14 cellular contexts compared by ENCODE assay signal in the genomic region with DNA sequence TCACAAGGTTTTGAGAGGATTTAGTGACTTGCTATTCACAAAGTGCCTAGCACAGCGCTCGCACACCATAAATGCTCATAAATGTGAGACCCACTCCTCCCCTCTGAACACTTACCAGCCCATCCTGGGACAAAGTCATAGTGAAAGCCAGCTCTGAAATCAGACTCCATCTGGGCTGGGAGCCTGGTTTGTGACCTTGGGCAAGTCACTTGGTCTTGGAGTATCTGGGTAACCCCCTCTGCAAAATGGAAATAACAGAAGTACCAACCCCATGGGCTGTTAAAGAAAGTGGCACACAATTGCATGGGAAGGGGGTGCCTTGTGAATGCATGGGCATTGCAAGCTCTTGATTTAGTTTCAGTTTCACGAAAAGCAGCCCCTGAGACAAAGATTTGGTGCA.
A peak's percentile ranks its signal among the peaks of the same experiment; 100 is the strongest.
DNase-seq lines count a peak whose midpoint lies in the region; ATAC-seq and TF ChIP-seq lines count a peak whose summit lies in the region.
"Had no signal": no experiment of that assay in that cellular context is flagged by ENCODE, and none has a peak within 500 bp of the region (broad histone marks: within the 10 kb centered on the region; RNA-seq: fewer than 3 reads in every experiment).

No MANE protein-coding gene starts in this region.

- no CpG with 5 or more reads among the region's 3 CpGs for WGBS in mesendoderm (ENCODE audit: extremely low coverage, insufficient coverage, low lambda C conversion rate)

- peaks cover 8% of the 10 kb centered on the region for H3K4me1 Mint-ChIP-seq in neural crest cell
- peaks cover 3% of the 10 kb centered on the region for H3K4me1 Mint-ChIP-seq in activated CD4-positive, alpha-beta T cell treated with anti-CD3 and anti-CD28 coated beads, Interleukin-2, amount 10 ng/mL, durations not matched to agents 24 days and 14 days
- H3K4me1 Mint-ChIP-seq: IgD-negative memory B cell had no signal

- H3K4me3 ChIP-seq in GM12865 (ENCODE audit: low read depth, low read length) (no peak overlapping the region), coronary artery (no peak overlapping the region), mesendoderm (ENCODE audit: low read length) (no peak overlapping the region)
- H3K4me3 ChIP-seq: A549 had no signal

- no peaks in the 10 kb centered on the region for H3K4me1 ChIP-seq in mesendoderm (ENCODE audit: control insufficient read depth, low read depth, low read length)
- H3K4me1 ChIP-seq: A549, BE2C had no signal

- no peaks in the 10 kb centered on the region for H3K27me3 ChIP-seq in mesendoderm (ENCODE audit: insufficient read depth, low read length, poor library complexity)
- H3K27me3 ChIP-seq: BE2C had no signal

- H2BK15ac ChIP-seq in mesendoderm (replicated peaks; ENCODE audit: low read depth): no peak overlapping the region

- no peak overlapping the region for H3K23ac ChIP-seq in mesendoderm (ENCODE audit: low read length)

- H3K27ac Mint-ChIP-seq in neural crest cell (ENCODE audit: unreplicated experiment): peak overlapping the region; percentile 76
- H3K27ac Mint-ChIP-seq in activated CD4-positive, alpha-beta T cell treated with anti-CD3 and anti-CD28 coated beads, Interleukin-2, amount 10 ng/mL, durations not matched to agents 24 days and 14 days: no peak overlapping the region
- H3K27ac Mint-ChIP-seq: H9, IgD-negative memory B cell had no signal

- no peak for ATAC-seq in activated CD4-positive, CD25-positive, alpha-beta regulatory T cell treated with anti-CD3 and anti-CD28 coated beads, Interleukin-2, amount 50 U/mL, for 24 hours
- ATAC-seq: A549 had no signal

- no peak overlapping the region for H2AK5ac ChIP-seq in mesendoderm (ENCODE audit: low read length)

- peaks cover 9% of the 10 kb centered on the region for H3K27me3 Mint-ChIP-seq in neural crest cell (ENCODE audit: low read depth)
- peaks cover 11% of the 10 kb centered on the region for H3K27me3 Mint-ChIP-seq in activated CD4-positive, alpha-beta T cell treated with anti-CD3 and anti-CD28 coated beads, Interleukin-2, amount 10 ng/mL, durations not matched to agents 24 days and 14 days

- H3K79me1 ChIP-seq in mesendoderm (ENCODE audit: low read length): no peaks in the 10 kb centered on the region

- no peaks in the 10 kb centered on the region for H3K36me3 ChIP-seq in mesendoderm (ENCODE audit: control insufficient read depth, insufficient read depth, low read length)
- H3K36me3 ChIP-seq: BE2C had no signal

- no peak overlapping the region for H4K5ac ChIP-seq in mesendoderm (ENCODE audit: low read length)

- H3K27ac ChIP-seq in coronary artery (no peak overlapping the region), mesendoderm (ENCODE audit: low read depth, low read length) (no peak overlapping the region)
- H3K27ac ChIP-seq: A549 had no signal

- no peak for TF ChIP-seq CTCF in GM12865 (IDR thresholded peaks at IDR 0.05; ENCODE audit: insufficient read depth, low read depth, low read length, missing control alignments)
- no peak for TF ChIP-seq CTCF in coronary artery (IDR thresholded peaks at IDR 0.05)
- no peak for TF ChIP-seq CTCF in neural crest cell (conservative IDR thresholded peaks at IDR 0.05)

- no peak overlapping the region for H3K4ac ChIP-seq in mesendoderm (ENCODE audit: low read depth, low read length)

- H3K56ac ChIP-seq in mesendoderm (ENCODE audit: low read length): no peak overlapping the region

- no peak overlapping the region for H3K18ac ChIP-seq in mesendoderm (ENCODE audit: low read length)

- H3K9ac ChIP-seq in mesendoderm (ENCODE audit: low read length): no peak overlapping the region

- no peak overlapping the region for H2BK5ac ChIP-seq in mesendoderm (ENCODE audit: low read length)

- no peaks in the 10 kb centered on the region for H3K9me3 Mint-ChIP-seq in neural crest cell
- no peaks in the 10 kb centered on the region for H3K9me3 Mint-ChIP-seq in activated CD4-positive, alpha-beta T cell treated with anti-CD3 and anti-CD28 coated beads, Interleukin-2, amount 10 ng/mL, durations not matched to agents 24 days and 14 days
- H3K9me3 Mint-ChIP-seq: H9, IgD-negative memory B cell had no signal

- no peak overlapping the region for H2BK120ac ChIP-seq in mesendoderm (ENCODE audit: low read depth, low read length)

- DNase-seq in GM12865 (ENCODE audit: low read depth) (peak; percentile 19), coronary artery (ENCODE audit: low spot score) (peak; percentile 41), neural crest cell (ENCODE audit: low read depth, low spot score) (no peak), mesendoderm (no peak)
- no peak for DNase-seq in activated CD4-positive, alpha-beta T cell treated with anti-CD3 and anti-CD28 coated beads, Interleukin-2, amount 10 ng/mL, durations not matched to agents 24 days and 14 days
- DNase-seq: BE2C, Calu3, DMS79, EL, GOT3, H9 had no signal

- H3K36me3 Mint-ChIP-seq in neural crest cell (ENCODE audit: low read depth): no peaks in the 10 kb centered on the region
- no peaks in the 10 kb centered on the region for H3K36me3 Mint-ChIP-seq in activated CD4-positive, alpha-beta T cell treated with anti-CD3 and anti-CD28 coated beads, Interleukin-2, amount 10 ng/mL, durations not matched to agents 24 days and 14 days (ENCODE audit: low read depth)

- no peaks in the 10 kb centered on the region for H3K79me2 ChIP-seq in mesendoderm (ENCODE audit: control insufficient read depth, insufficient read depth, low read length)

- intact Hi-C loops in activated CD4-positive, alpha-beta T cell treated with anti-CD3 and anti-CD28 coated beads, Interleukin-2, amount 10 ng/mL, durations not matched to agents 24 days and 14 days (cut with micrococcal nuclease): no loop called here

- H3K4me2 ChIP-seq in mesendoderm (ENCODE audit: low read length): no peak overlapping the region
- H3K4me2 ChIP-seq: A549 had no signal

- no peak overlapping the region for H4K8ac ChIP-seq in mesendoderm (ENCODE audit: low read depth, low read length)

- H3K4me3 Mint-ChIP-seq in neural crest cell: no peak overlapping the region
- no peak overlapping the region for H3K4me3 Mint-ChIP-seq in activated CD4-positive, alpha-beta T cell treated with anti-CD3 and anti-CD28 coated beads, Interleukin-2, amount 10 ng/mL, durations not matched to agents 24 days and 14 days
- H3K4me3 Mint-ChIP-seq: H9, IgD-negative memory B cell had no signal

Comparison
In these comparisons a context has a peak if more than half of its experiments do, and no peak if none do; other contexts are left out.
1. DNase-seq: peak in GM12865 (single experiment) and coronary artery (single experiment); none in neural crest cell (single experiment), activated CD4-positive, alpha-beta T cell treated with anti-CD3 and anti-CD28 coated beads, Interleukin-2, amount 10 ng/mL, durations not matched to agents 24 days and 14 days (single experiment) and mesendoderm (single experiment).